ENCODE assay signal across 32 cellular contexts in the genomic region with DNA sequence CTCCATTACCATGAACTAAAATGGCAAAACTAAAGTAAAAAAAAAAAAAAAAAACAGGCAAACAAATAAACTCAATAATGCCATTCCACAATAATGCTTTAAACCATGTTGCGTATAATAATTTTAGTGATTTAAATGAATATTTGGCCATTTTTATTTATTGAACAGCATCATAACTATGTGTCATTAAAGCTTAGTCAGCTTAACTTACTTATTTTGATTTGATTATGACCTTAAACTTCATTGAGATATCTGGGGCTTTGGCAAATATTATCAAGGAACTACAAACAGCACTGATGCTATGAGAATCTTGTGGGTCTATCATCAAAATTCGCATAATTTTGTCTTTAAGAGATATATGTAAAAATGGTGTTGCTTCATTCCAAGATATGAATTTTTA.
"Had no signal": no experiment of that assay in that cellular context is flagged by ENCODE, and none has a peak within 500 bp of the region (broad histone marks: within the 10 kb centered on the region; RNA-seq: fewer than 3 reads in every experiment).

No MANE protein-coding gene starts in this region.

- ATAC-seq: activated naive CD4-positive, alpha-beta T cell treated with anti-CD3 and anti-CD28 coated beads, Interleukin-2, amount 50 U/mL, for 72 hours; activated naive CD8-positive, alpha-beta T cell treated with anti-CD3 and anti-CD28 coated beads, Interleukin-2, amount 50 U/mL, for 24 hours; activated T-cell treated with anti-CD3 and anti-CD28 coated beads, Interleukin-2, amount 50 U/mL, for 4 hours; activated T-cell treated with anti-CD3 and anti-CD28 coated beads, Interleukin-2, amount 50 U/mL, for 72 hours; activated T-helper 17 cell treated with anti-CD3 and anti-CD28 coated beads, Interleukin-2, amount 50 U/mL, for 72 hours; body of pancreas had no signal

- H3K36me3 ChIP-seq: adrenal gland, ascending aorta, brain microvascular endothelial cell, breast epithelium, cardiac muscle cell had no signal

- H3K4me1 ChIP-seq: adrenal gland, ascending aorta, body of pancreas, breast epithelium had no signal

- H3K9me3 ChIP-seq: ascending aorta, body of pancreas, breast epithelium had no signal

- H3K27me3 ChIP-seq: adrenal gland, ascending aorta, body of pancreas, brain microvascular endothelial cell, breast epithelium, cardiac muscle cell had no signal

- H3K4me3 ChIP-seq: adrenal gland, ascending aorta, body of pancreas, breast epithelium, cardiac muscle cell had no signal

- H3K27ac ChIP-seq: adrenal gland, ascending aorta, body of pancreas, brain microvascular endothelial cell, breast epithelium, cardiac muscle cell had no signal

- DNase-seq: activated effector memory CD4-positive, alpha-beta T cell treated with anti-CD3 and anti-CD28 coated beads, Interleukin-2, amount 50 U/mL, for 16 hours; activated effector memory CD4-positive, alpha-beta T cell treated with Interleukin-2 at 50 U/mL for 16 hours; activated gamma-delta T cell; activated gamma-delta T cell treated with Interleukin-2 at 50 U/mL for 16 hours; activated naive CD4-positive, alpha-beta T cell; activated naive CD4-positive, alpha-beta T cell treated with anti-CD3 and anti-CD28 coated beads for 36 hours; activated naive CD4-positive, alpha-beta T cell treated with anti-CD3 and anti-CD28 coated beads, Interleukin-2, amount 10 ng/mL, durations not matched to agents 7 days and 5 days; activated naive CD4-positive, alpha-beta T cell treated with anti-CD3 and anti-CD28 coated beads, Interleukin-2, amount 50 U/mL, for 16 hours; activated naive CD4-positive, alpha-beta T cell treated with Interleukin-2 at 50 U/mL for 16 hours; activated naive CD8-positive, alpha-beta T cell treated with anti-CD3 and anti-CD28 coated beads for 36 hours; activated naive CD8-positive, alpha-beta T cell treated with anti-CD3 and anti-CD28 coated beads, Interleukin-2, amount 10 ng/mL, durations not matched to agents 7 days and 5 days; activated naive CD8-positive, alpha-beta T cell treated with anti-CD3 and anti-CD28 coated beads, Interleukin-2, amount 50 U/mL, for 24 hours; activated T-cell treated with anti-CD3 and anti-CD28 coated beads, Interleukin-2, amount 50 U/mL, for 4 hours; activated T-cell treated with anti-CD3 and anti-CD28 coated beads, Interleukin-2, amount 50 U/mL, for 48 hours; activated T-cell treated with anti-CD3 and anti-CD28 coated beads, Interleukin-2, amount 50 U/mL, for 72 hours; adrenal gland; amniotic stem cell; amygdala; anterior cingulate cortex; aorta; body of pancreas; brain microvascular endothelial cell; caudate nucleus; central memory CD4-positive, alpha-beta T cell; cerebellar nuclear complex had no signal

- FAIRE-seq: astrocyte, bronchial epithelial cell had no signal
